Comparison of ENCODE assay signal across 25 cellular contexts in the genomic region with DNA sequence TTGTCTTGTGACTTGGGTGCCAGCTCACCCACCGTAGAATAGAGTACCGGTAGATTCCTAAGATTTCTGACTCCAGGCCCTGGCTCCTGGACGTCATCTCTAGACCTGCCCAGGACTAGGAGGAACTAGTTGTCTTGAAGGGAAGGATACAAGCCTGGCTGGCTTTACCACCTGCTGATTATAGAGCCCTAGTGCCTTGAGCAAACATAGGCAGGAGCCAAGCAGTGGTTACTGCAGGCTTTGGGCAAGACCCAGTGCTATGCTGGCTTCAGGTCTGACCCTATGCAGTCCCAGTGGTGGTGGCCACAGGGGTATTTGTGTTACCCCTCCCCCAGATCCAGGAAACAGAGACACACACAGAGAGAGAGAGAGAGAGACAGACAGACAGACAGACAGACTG.
A peak's percentile ranks its signal among the peaks of the same experiment; 100 is the strongest.
DNase-seq lines count a peak whose midpoint lies in the region; ATAC-seq and TF ChIP-seq lines count a peak whose summit lies in the region.
"Had no signal": no experiment of that assay in that cellular context is flagged by ENCODE, and none has a peak within 500 bp of the region (broad histone marks: within the 10 kb centered on the region; RNA-seq: fewer than 3 reads in every experiment).

No MANE protein-coding gene starts in this region.

- DNase-seq in NCI-H2029 treated with DMSO at 0.1 percent for 48 hours (lab: John Stamatoyannopoulos, UW) (peak; percentile 15), epithelial cell of prostate (ENCODE audit: low read depth, low spot score) (no peak), neuronal stem cell (ENCODE audit: low spot score) (no peak), gastrocnemius medialis (no peak)
- DNase-seq in CD4-positive, alpha-beta T cell: no peak
- DNase-seq: activated CD4-positive, alpha-beta T cell treated with anti-CD3 and anti-CD28 coated beads, Interleukin-2, amount 10 ng/mL, durations not matched to agents 7 days and 5 days; effector CD4-positive, alpha-beta T cell; esophagus squamous epithelium; IMR-90; left cardiac atrium; NCI-H1417; NCI-H524; stimulated activated CD4-positive, alpha-beta T cell treated with anti-CD3 and anti-CD28 coated beads, Interleukin-2, amount 100 ng/mL, for 24 hours; stimulated activated naive CD4-positive, alpha-beta T cell; T-helper 17 cell had no signal

- no peaks in the 10 kb centered on the region for H3K4me1 Mint-ChIP-seq in CD4-positive, alpha-beta T cell (ENCODE audit: low read depth)
- H3K4me1 Mint-ChIP-seq: activated CD4-positive, alpha-beta T cell treated with anti-CD3 and anti-CD28 coated beads, Interleukin-2, amount 10 ng/mL, durations not matched to agents 7 days and 5 days; central memory CD8-positive, alpha-beta T cell; neural progenitor cell; T-helper 17 cell had no signal

- H4K8ac ChIP-seq in neuronal stem cell (ENCODE audit: low read depth, low read length): peak overlapping the region; percentile 1

- no peak overlapping the region for H2AK5ac ChIP-seq in neuronal stem cell (ENCODE audit: low read depth, low read length)

- H3K36me3 ChIP-seq in neuronal stem cell (replicated peaks in 1 of 2; ENCODE audit: control insufficient read depth in 2 of 2, insufficient read depth in 2 of 2, low read length in 2 of 2): no peaks in the 10 kb centered on the region
- H3K36me3 ChIP-seq in gastrocnemius medialis: no peaks in the 10 kb centered on the region
- H3K36me3 ChIP-seq in gastroesophageal sphincter: no peaks in the 10 kb centered on the region
- H3K36me3 ChIP-seq: ascending aorta, esophagus squamous epithelium, HAP-1, neural progenitor cell had no signal

- ATAC-seq in gastrocnemius medialis: no peak
- ATAC-seq in gastroesophageal sphincter: no peak
- ATAC-seq in CD4-positive, alpha-beta T cell (ENCODE audit: poor library complexity): no peak
- no peak for ATAC-seq in GM21526 (IDR thresholded peaks at IDR 0.05; ENCODE audit: low FRiP score, unreplicated experiment)
- ATAC-seq: activated naive CD4-positive, alpha-beta T cell treated with anti-CD3 and anti-CD28 coated beads, Interleukin-2, amount 50 U/mL, for 72 hours; left cardiac atrium; T-helper 17 cell had no signal

- no peak overlapping the region for H3K4me3 Mint-ChIP-seq in CD4-positive, alpha-beta T cell
- H3K4me3 Mint-ChIP-seq: activated CD4-positive, alpha-beta T cell treated with anti-CD3 and anti-CD28 coated beads, Interleukin-2, amount 10 ng/mL, durations not matched to agents 7 days and 5 days; activated T-helper 1 cell treated with anti-CD3 and anti-CD28 coated beads, Interleukin-12 subunit alpha, Interleukin-12 subunit beta, Interleukin-2, Interleukin-4 antibody, amounts not matched to agents 30 ng/mL and 10 ng/mL and 1 ng/mL, durations not matched to agents 14 hours and 24 hours and 36 hours; central memory CD8-positive, alpha-beta T cell; neural progenitor cell; T-helper 17 cell had no signal

- H3K4ac ChIP-seq in neuronal stem cell (ENCODE audit: low read length): no peak overlapping the region

- H3K9me3 Mint-ChIP-seq in CD4-positive, alpha-beta T cell: no peaks in the 10 kb centered on the region
- H3K9me3 Mint-ChIP-seq: activated CD4-positive, alpha-beta T cell treated with anti-CD3 and anti-CD28 coated beads, Interleukin-2, amount 10 ng/mL, durations not matched to agents 7 days and 5 days; activated naive CD4-positive, alpha-beta T cell treated with anti-CD3 and anti-CD28 coated beads, Interleukin-2, amount 50 U/mL, for 72 hours; activated T-helper 1 cell treated with anti-CD3 and anti-CD28 coated beads, Interleukin-12 subunit alpha, Interleukin-12 subunit beta, Interleukin-2, Interleukin-4 antibody, amounts not matched to agents 30 ng/mL and 10 ng/mL and 1 ng/mL, durations not matched to agents 14 hours and 24 hours and 36 hours; central memory CD8-positive, alpha-beta T cell; neural progenitor cell had no signal

- no peaks in the 10 kb centered on the region for H3K4me1 ChIP-seq in neuronal stem cell (ENCODE audit: control insufficient read depth in 2 of 2, insufficient read depth in 1 of 2, low read depth in 1 of 2, low read length in 2 of 2)
- peaks cover 34 to 41% of the 10 kb centered on the region in 2 donors for H3K4me1 ChIP-seq in gastrocnemius medialis
- peaks cover 0 to 7% (median 0%) of the 10 kb centered on the region in 3 donors for H3K4me1 ChIP-seq in gastroesophageal sphincter
- H3K4me1 ChIP-seq: HAP-1, neural progenitor cell had no signal

- POLR2A ChIA-PET in CD4-positive, alpha-beta T cell (lab: Charles Lee): no interaction called here

- TF ChIP-seq POLR2A in gastrocnemius medialis (IDR thresholded peaks at IDR 0.05) (no peak), gastroesophageal sphincter (IDR thresholded peaks at IDR 0.05) (no peak)

- no peak overlapping the region for H3K27ac Mint-ChIP-seq in CD4-positive, alpha-beta T cell
- H3K27ac Mint-ChIP-seq: activated CD4-positive, alpha-beta T cell treated with anti-CD3 and anti-CD28 coated beads, Interleukin-2, amount 10 ng/mL, durations not matched to agents 7 days and 5 days; activated T-helper 1 cell treated with anti-CD3 and anti-CD28 coated beads, Interleukin-12 subunit alpha, Interleukin-12 subunit beta, Interleukin-2, Interleukin-4 antibody, amounts not matched to agents 30 ng/mL and 10 ng/mL and 1 ng/mL, durations not matched to agents 14 hours and 24 hours and 36 hours; neural progenitor cell; T-helper 17 cell had no signal

- no peaks in the 10 kb centered on the region for H3K27me3 Mint-ChIP-seq in CD4-positive, alpha-beta T cell

- TF ChIP-seq EP300 in gastroesophageal sphincter (IDR thresholded peaks at IDR 0.05): no peak

- TF ChIP-seq CTCF in 22Rv1 (IDR thresholded peaks at IDR 0.05) (no peak), gastrocnemius medialis (IDR thresholded peaks at IDR 0.05 in 4 of 5, conservative IDR thresholded peaks at IDR 0.05 in 1 of 5) (no peak), gastroesophageal sphincter (IDR thresholded peaks at IDR 0.05) (no peak)
- TF ChIP-seq CTCF in CD4-positive, alpha-beta T cell (IDR thresholded peaks at IDR 0.05): no peak

- H2BK15ac ChIP-seq in neuronal stem cell (ENCODE audit: low read length): no peak overlapping the region

- no peak overlapping the region for H3K9ac ChIP-seq in neuronal stem cell (ENCODE audit: low read depth, low read length, poor library complexity)
- H3K9ac ChIP-seq: neural progenitor cell had no signal

- no peaks in the 10 kb centered on the region for H3K36me3 Mint-ChIP-seq in CD4-positive, alpha-beta T cell (ENCODE audit: low read depth)
- H3K36me3 Mint-ChIP-seq: activated naive CD4-positive, alpha-beta T cell treated with anti-CD3 and anti-CD28 coated beads, Interleukin-2, amount 50 U/mL, for 72 hours; neural progenitor cell had no signal

- H3K27ac ChIP-seq in 22Rv1 (peak overlapping the region; percentile 50), epithelial cell of prostate (peak overlapping the region; percentile 6), neuronal stem cell (replicated peaks; ENCODE audit: low read length) (no peak overlapping the region), gastrocnemius medialis (peak overlapping the region in 2 of 4 donors; percentile 34 to 41), gastroesophageal sphincter (no peak overlapping the region)
- no peak overlapping the region for H3K27ac ChIP-seq in CD4-positive, alpha-beta T cell (ENCODE audit: low read depth, low read length)
- H3K27ac ChIP-seq: esophagus squamous epithelium, neural progenitor cell, SK-N-MC had no signal

- no peak overlapping the region for H3K23ac ChIP-seq in neuronal stem cell (ENCODE audit: low read depth, low read length, poor library complexity)

- H3K9me3 ChIP-seq in neuronal stem cell (replicated peaks in 1 of 2; ENCODE audit: control insufficient read depth in 2 of 2, insufficient read depth in 1 of 2, low read depth in 1 of 2, low read length in 2 of 2): peaks cover 0 to 2% of the 10 kb centered on the region in 2 donors
- H3K9me3 ChIP-seq in gastrocnemius medialis: no peaks in the 10 kb centered on the region
- H3K9me3 ChIP-seq in gastroesophageal sphincter: no peaks in the 10 kb centered on the region
- no peaks in the 10 kb centered on the region for H3K9me3 ChIP-seq in CD4-positive, alpha-beta T cell (ENCODE audit: control insufficient read depth, low read length)
- H3K9me3 ChIP-seq: ascending aorta, esophagus squamous epithelium, HAP-1 had no signal

- no peaks in the 10 kb centered on the region for H3K27me3 ChIP-seq in neuronal stem cell (ENCODE audit: control insufficient read depth in 3 of 3, insufficient read depth in 3 of 3, low read depth in 1 of 3, low read length in 3 of 3)
- no peaks in the 10 kb centered on the region for H3K27me3 ChIP-seq in gastrocnemius medialis
- H3K27me3 ChIP-seq in gastroesophageal sphincter: no peaks in the 10 kb centered on the region
- H3K27me3 ChIP-seq in CD4-positive, alpha-beta T cell (ENCODE audit: control insufficient read depth, insufficient read depth, low read length): no peaks in the 10 kb centered on the region
- H3K27me3 ChIP-seq: ascending aorta, esophagus squamous epithelium, neural progenitor cell had no signal

- no peak overlapping the region for H4K91ac ChIP-seq in neuronal stem cell (ENCODE audit: low read depth, low read length, poor library complexity)

- no peaks in the 10 kb centered on the region for H3K79me1 ChIP-seq in neuronal stem cell (ENCODE audit: low read depth, low read length)

- H2BK12ac ChIP-seq in neuronal stem cell (ENCODE audit: low read length): no peak overlapping the region

- no peak overlapping the region for H2BK5ac ChIP-seq in neuronal stem cell (ENCODE audit: low read length)

- peak overlapping the region; percentile 38 for H3K14ac ChIP-seq in neuronal stem cell (ENCODE audit: low read length)

- CTCF ChIA-PET in CD4-positive, alpha-beta T cell (lab: Charles Lee): no interaction called here

- H3K4me3 ChIP-seq in neuronal stem cell (ENCODE audit: low read length in 2 of 2) (no peak overlapping the region), gastrocnemius medialis (no peak overlapping the region), gastroesophageal sphincter (no peak overlapping the region)
- H3K4me3 ChIP-seq: ascending aorta, esophagus squamous epithelium, HAP-1, neural progenitor cell, SK-N-MC had no signal

- in situ Hi-C loops in gastrocnemius medialis (cut with MboI; ENCODE audit: low sequenced_read_pairs in 4 of 4): no loop called here

- no peak overlapping the region for H3K4me2 ChIP-seq in neuronal stem cell (ENCODE audit: insufficient read depth, low read length, poor library complexity, severe bottlenecking)
- H3K4me2 ChIP-seq: neural progenitor cell had no signal

- WGBS in neuronal stem cell (ENCODE audit: extremely low coverage in 2 of 2, insufficient read length in 2 of 2, insufficient replicate concordance in 1 of 2), 2 donors: no CpG with 5 or more reads among the region's 3 CpGs
- no CpG with 5 or more reads among the region's 3 CpGs for WGBS in gastroesophageal sphincter (ENCODE audit: low coverage in 1 of 2), 2 donors

- no peak overlapping the region for H2AFZ ChIP-seq in neuronal stem cell (ENCODE audit: low read length)
- H2AFZ ChIP-seq: neural progenitor cell had no signal

- peak overlapping the region; percentile 28 for H3K18ac ChIP-seq in neuronal stem cell (ENCODE audit: low read length)

- intact Hi-C loops in gastrocnemius medialis (cut with DNase I; ENCODE audit: low total_unique reads): no loop called here
- intact Hi-C loops in CD4-positive, alpha-beta T cell (cut with DNase I, micrococcal nuclease): no loop called here

- H2BK120ac ChIP-seq in neuronal stem cell (ENCODE audit: low read depth, low read length): no peak overlapping the region

Comparison
In these comparisons a context has a peak if more than half of its experiments do, and no peak if none do; other contexts are left out.
1. H3K27ac ChIP-seq: peak in 22Rv1 (single experiment) and epithelial cell of prostate (single experiment); none in neuronal stem cell (single experiment), gastroesophageal sphincter (0 of 4) and CD4-positive, alpha-beta T cell (single experiment).